Comparison of ENCODE assay signal across 24 cellular contexts in the genomic region with DNA sequence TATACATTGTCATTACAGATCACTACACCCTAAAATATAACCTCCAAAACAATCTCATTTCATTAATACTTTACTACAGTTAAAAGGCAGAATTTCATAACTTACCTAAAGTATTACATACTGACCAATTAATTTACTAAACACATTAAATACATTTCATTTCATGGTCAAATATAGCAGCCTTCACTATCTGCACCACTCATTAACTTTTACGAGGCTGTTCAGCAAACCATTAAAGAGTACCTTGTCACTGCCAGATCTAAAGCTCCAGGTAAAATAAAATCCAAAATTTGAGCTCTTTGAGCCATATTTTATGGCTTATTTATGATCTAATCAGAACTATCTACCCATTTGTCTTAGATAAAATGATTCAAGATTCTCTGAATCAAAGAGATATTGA.
A peak's percentile ranks its signal among the peaks of the same experiment; 100 is the strongest.
DNase-seq lines count a peak whose midpoint lies in the region; ATAC-seq and FAIRE-seq lines count a peak whose summit lies in the region.
"Had no signal": no experiment of that assay in that cellular context is flagged by ENCODE, and none has a peak within 500 bp of the region (broad histone marks: within the 10 kb centered on the region; RNA-seq: fewer than 3 reads in every experiment).

No MANE protein-coding gene starts in this region.

- no peak for DNase-seq in CD4-positive, CD25-positive, alpha-beta regulatory T cell
- peak; percentile 20 for DNase-seq in DMS79 (lab: John Stamatoyannopoulos, UW)
- DNase-seq in naive thymus-derived CD4-positive, alpha-beta T cell: no peak
- no peak for DNase-seq in DMS53 treated with DMSO at 0.1 percent for 48 hours (lab: John Stamatoyannopoulos, UW; ENCODE audit: unreplicated experiment)
- DNase-seq: COR-L47, GM23248, IMR-90, NCI-H1694, NCI-H2081, NCI-H2171, NCI-H345, NCI-H524, NCI-H774 had no signal

- no peaks in the 10 kb centered on the region for H3K4me1 ChIP-seq in CD4-positive, CD25-positive, alpha-beta regulatory T cell (ENCODE audit: control insufficient read depth, insufficient read depth, low read length, poor library complexity, severe bottlenecking)
- H3K4me1 ChIP-seq in naive thymus-derived CD4-positive, alpha-beta T cell (ENCODE audit: control insufficient read depth in 2 of 2, insufficient read depth in 2 of 2, low read length in 2 of 2): no peaks in the 10 kb centered on the region
- H3K4me1 ChIP-seq: A549, SJSA1 had no signal

- no peak overlapping the region for H3K4me3 Mint-ChIP-seq in CD4-positive, CD25-positive, alpha-beta regulatory T cell
- no peak overlapping the region for H3K4me3 Mint-ChIP-seq in naive thymus-derived CD4-positive, alpha-beta T cell
- H3K4me3 Mint-ChIP-seq: B cell, CD14-positive monocyte had no signal

- H3K9me3 ChIP-seq in CD4-positive, CD25-positive, alpha-beta regulatory T cell (ENCODE audit: control insufficient read depth in 2 of 2, low read length in 2 of 2): no peaks in the 10 kb centered on the region
- no peaks in the 10 kb centered on the region for H3K9me3 ChIP-seq in naive thymus-derived CD4-positive, alpha-beta T cell (ENCODE audit: control insufficient read depth in 2 of 3, low read length in 3 of 3)
- H3K9me3 ChIP-seq: A549, HAP-1, SJSA1 had no signal

- H3K36me3 ChIP-seq in CD4-positive, CD25-positive, alpha-beta regulatory T cell (ENCODE audit: control insufficient read depth, insufficient read depth, low read length): peaks cover 81% of the 10 kb centered on the region
- H3K36me3 ChIP-seq in naive thymus-derived CD4-positive, alpha-beta T cell (ENCODE audit: control insufficient read depth in 2 of 3, insufficient read depth in 3 of 3, low read length in 3 of 3): peaks cover 6 to 64% (median 6%) of the 10 kb centered on the region in 3 experiments

- CTCF ChIA-PET in naive thymus-derived CD4-positive, alpha-beta T cell (lab: Charles Lee): no interaction called here

- POLR2A ChIA-PET in naive thymus-derived CD4-positive, alpha-beta T cell (lab: Charles Lee): no interaction called here

- H3K27me3 ChIP-seq in CD4-positive, CD25-positive, alpha-beta regulatory T cell (ENCODE audit: control insufficient read depth, insufficient read depth, low read length): no peaks in the 10 kb centered on the region
- no peaks in the 10 kb centered on the region for H3K27me3 ChIP-seq in naive thymus-derived CD4-positive, alpha-beta T cell (ENCODE audit: control insufficient read depth in 2 of 2, insufficient read depth in 2 of 2, low read length in 2 of 2)
- H3K27me3 ChIP-seq: SJSA1 had no signal

- H3K4me1 Mint-ChIP-seq in CD4-positive, CD25-positive, alpha-beta regulatory T cell: peaks cover 4 to 11% (median 7%) of the 10 kb centered on the region in 4 donors
- peaks cover 0 to 12% (median 6%) of the 10 kb centered on the region in 7 donors for H3K4me1 Mint-ChIP-seq in naive thymus-derived CD4-positive, alpha-beta T cell
- H3K4me1 Mint-ChIP-seq: B cell had no signal

- H3K9me3 Mint-ChIP-seq in CD4-positive, CD25-positive, alpha-beta regulatory T cell: no peaks in the 10 kb centered on the region
- no peaks in the 10 kb centered on the region for H3K9me3 Mint-ChIP-seq in naive thymus-derived CD4-positive, alpha-beta T cell
- H3K9me3 Mint-ChIP-seq: CD14-positive monocyte had no signal

- H3K36me3 Mint-ChIP-seq in CD4-positive, CD25-positive, alpha-beta regulatory T cell: peaks cover 19% of the 10 kb centered on the region
- peaks cover 3 to 18% (median 13%) of the 10 kb centered on the region in 5 donors for H3K36me3 Mint-ChIP-seq in naive thymus-derived CD4-positive, alpha-beta T cell

- peak overlapping the region in 2 of 3 donors; percentile 1 to 45 for H3K27ac Mint-ChIP-seq in CD4-positive, CD25-positive, alpha-beta regulatory T cell
- peak overlapping the region in 5 of 9 donors; percentile 4 to 77 (median 35) for H3K27ac Mint-ChIP-seq in naive thymus-derived CD4-positive, alpha-beta T cell
- H3K27ac Mint-ChIP-seq: B cell had no signal

- no peaks in the 10 kb centered on the region for H3K27me3 Mint-ChIP-seq in CD4-positive, CD25-positive, alpha-beta regulatory T cell
- no peaks in the 10 kb centered on the region for H3K27me3 Mint-ChIP-seq in naive thymus-derived CD4-positive, alpha-beta T cell
- H3K27me3 Mint-ChIP-seq: B cell had no signal

- peak; percentile 28 for FAIRE-seq in TTC549 (lab: Jason Lieb, UNC)
- FAIRE-seq: A549, GM12891, RCC 7860 had no signal

- H3K4me3 ChIP-seq in CD4-positive, CD25-positive, alpha-beta regulatory T cell (ENCODE audit: low read depth, low read length): no peak overlapping the region
- no peak overlapping the region for H3K4me3 ChIP-seq in naive thymus-derived CD4-positive, alpha-beta T cell (ENCODE audit: low read length)
- H3K4me3 ChIP-seq: A549, GM23248, HAP-1, SJSA1 had no signal

- ATAC-seq in CD4-positive, CD25-positive, alpha-beta regulatory T cell (ENCODE audit: low read depth in 2 of 2): no peak
- ATAC-seq in naive thymus-derived CD4-positive, alpha-beta T cell: no peak
- ATAC-seq in GM18907 (IDR thresholded peaks at IDR 0.05; ENCODE audit: unreplicated experiment): no peak
- ATAC-seq in HG03196 (IDR thresholded peaks at IDR 0.05; ENCODE audit: unreplicated experiment): no peak
- ATAC-seq: A549 had no signal

- H3K27ac ChIP-seq in CD4-positive, CD25-positive, alpha-beta regulatory T cell (ENCODE audit: insufficient read depth, low read length, poor library complexity, severe bottlenecking): no peak overlapping the region
- H3K27ac ChIP-seq in naive thymus-derived CD4-positive, alpha-beta T cell (ENCODE audit: low read depth, low read length): no peak overlapping the region
- H3K27ac ChIP-seq: A549, GM23248, KMS-11, SJSA1 had no signal

- intact Hi-C loops in naive thymus-derived CD4-positive, alpha-beta T cell (cut with micrococcal nuclease): no loop called here
